Comparison of ENCODE assay signal across 13 cellular contexts in the genomic region with DNA sequence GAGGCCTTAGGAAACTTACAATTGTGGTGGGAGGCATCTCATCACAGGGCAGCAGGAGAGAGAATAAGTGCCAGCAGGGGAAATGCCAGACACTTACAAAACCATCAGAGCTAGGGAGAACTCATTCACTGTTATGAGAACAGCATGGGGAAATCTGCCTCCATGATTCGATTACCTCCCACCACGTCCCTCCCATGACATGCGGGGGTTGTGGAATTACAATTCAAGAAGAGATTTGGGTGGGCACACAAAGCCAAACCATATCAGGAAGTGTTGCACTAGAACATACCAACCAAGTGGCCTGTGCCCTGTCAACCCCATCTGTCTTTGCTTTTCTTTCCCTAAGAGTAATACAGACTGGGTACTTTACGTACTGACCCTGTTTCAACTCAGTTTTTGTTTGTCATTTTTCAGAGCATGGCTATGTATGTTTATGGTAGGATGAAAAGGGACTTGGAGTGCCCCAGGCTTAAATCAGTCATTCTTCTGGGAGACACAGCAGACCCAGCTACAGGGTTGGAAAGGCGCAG.
"Had no signal": no experiment of that assay in that cellular context is flagged by ENCODE, and none has a peak within 500 bp of the region (broad histone marks: within the 10 kb centered on the region; RNA-seq: fewer than 3 reads in every experiment).

No MANE protein-coding gene starts in this region.

- H3K27ac Mint-ChIP-seq: activated T-helper 17 cell treated with anti-CD3 and anti-CD28 coated beads, Interleukin-2, amount 50 U/mL, for 72 hours; dendritic cell treated with granulocyte-macrophage colony-stimulating factor and Interleukin-4, amounts not matched to agents 40 ng/mL and 50 ng/mL, for 4 days had no signal

- H3K4me1 ChIP-seq: psoas muscle, right lobe of liver, tibial artery had no signal

- H3K27me3 ChIP-seq: right lobe of liver, tibial artery had no signal

- H3K27ac ChIP-seq: left lung, psoas muscle, right lobe of liver, tibial artery had no signal

- H3K4me3 Mint-ChIP-seq: activated T-helper 17 cell treated with anti-CD3 and anti-CD28 coated beads, Interleukin-2, amount 50 U/mL, for 72 hours; dendritic cell treated with granulocyte-macrophage colony-stimulating factor and Interleukin-4, amounts not matched to agents 40 ng/mL and 50 ng/mL, for 4 days had no signal

- DNase-seq: activated CD4-positive, CD25-positive, alpha-beta regulatory T cell treated with anti-CD3 and anti-CD28 coated beads, Interleukin-2, amount 50 U/mL, for 72 hours; activated naive CD4-positive, alpha-beta T cell treated with Interleukin-2 at 50 U/mL for 16 hours; effector memory CD4-positive, alpha-beta T cell; hippocampal formation; kidney; left lung; psoas muscle; right lobe of liver; stimulated activated CD4-positive, alpha-beta T cell treated with anti-CD3 and anti-CD28 coated beads, Interleukin-1b, Interleukin-23, amount 100 ng/mL, for 48 hours; T1000; tibial artery had no signal

- H3K27me3 Mint-ChIP-seq: activated T-helper 17 cell treated with anti-CD3 and anti-CD28 coated beads, Interleukin-2, amount 50 U/mL, for 72 hours had no signal

- ATAC-seq: activated T-helper 17 cell treated with anti-CD3 and anti-CD28 coated beads, Interleukin-2, amount 50 U/mL, for 72 hours; left lung; psoas muscle; right lobe of liver had no signal

- H3K36me3 ChIP-seq: left lung, right lobe of liver had no signal

- H3K4me3 ChIP-seq: left lung, psoas muscle, right lobe of liver, tibial artery had no signal

- H3K9me3 ChIP-seq: right lobe of liver, tibial artery had no signal
